12 cellular contexts compared by ENCODE assay signal in genomic region chr3:126342991-126343661, GRCh38. TPM values are rescaled to one million over a fixed set of nuclear protein-coding genes. Genes with fewer than 3 reads are reported as not detected.
DNase-seq lines count a peak whose midpoint lies in the region; ATAC-seq and TF ChIP-seq lines count a peak whose summit lies in the region.
"Had no signal": no experiment of that assay in that cellular context is flagged by ENCODE, and none has a peak within 500 bp of the region (broad histone marks: within the 10 kb centered on the region; RNA-seq: fewer than 3 reads in every experiment).

No MANE protein-coding gene starts in this region.

- no peak overlapping the region for H3K4me3 ChIP-seq in NT2/D1 (ENCODE audit: insufficient read length, low read depth)
- H3K4me3 ChIP-seq in fibroblast of villous mesenchyme (ENCODE audit: low read depth, low read length), result no peak overlapping the region
- no peak overlapping the region for H3K4me3 ChIP-seq in psoas muscle

- H3K27me3 ChIP-seq in NT2/D1 (ENCODE audit: insufficient read depth, insufficient read length) (no peaks in the 10 kb centered on the region), psoas muscle (ENCODE audit: insufficient read depth in 3 of 3, low read length in 2 of 3) (no peaks in the 10 kb centered on the region)

- no peak overlapping the region for H3K27ac ChIP-seq in psoas muscle

- H3K36me3 ChIP-seq in NT2/D1 (ENCODE audit: insufficient read depth, insufficient read length, low read length) (no peaks in the 10 kb centered on the region), psoas muscle (ENCODE audit: insufficient read depth in 1 of 2, low read depth in 1 of 2) (peaks cover 0 to 38% of the 10 kb centered on the region in 2 donors)

- WGBS in psoas muscle, 3 donors, result 71 to 74% (median 74%) methylated on average over 18 to 19 of the region's 20 CpGs

- no peaks in the 10 kb centered on the region for H3K9me3 ChIP-seq in NT2/D1 (ENCODE audit: insufficient read depth, low read length)
- H3K9me3 ChIP-seq in psoas muscle, result no peaks in the 10 kb centered on the region

- DNase-seq in ELR (ENCODE audit: low read depth) (peak; percentile 42), NT2/D1 (ENCODE audit: low read depth, low spot score) (peak; percentile 43), fibroblast of villous mesenchyme (ENCODE audit: low read depth) (peak; percentile 27), psoas muscle (peak; percentile 19 to 52), NCI-H69 (lab: John Stamatoyannopoulos, UW) (no peak), NCI-H2081 treated with DMSO at 0.1 percent for 48 hours (lab: John Stamatoyannopoulos, UW) (no peak)
- no peak for DNase-seq in NK-92 treated with Interleukin-12 subunit alpha and Interleukin-12 subunit beta, amount 100 ng/mL, for 24 hours (lab: John Stamatoyannopoulos, UW)
- no peak for DNase-seq in activated CD4-positive, CD25-positive, alpha-beta regulatory T cell (lab: John Stamatoyannopoulos, UW)
- DNase-seq: NCI-H2081 had no signal

- TF ChIP-seq CTCF in fibroblast of villous mesenchyme (IDR thresholded peaks at IDR 0.05; ENCODE audit: insufficient read depth, low read depth, low read length), result no peak
- TF ChIP-seq CTCF in psoas muscle (IDR thresholded peaks at IDR 0.05), result no peak

- H3K4me1 ChIP-seq in NT2/D1 (ENCODE audit: insufficient read depth, insufficient read length) (peaks cover 5% of the 10 kb centered on the region), psoas muscle (peaks cover 13% of the 10 kb centered on the region)

- intact Hi-C loops in psoas muscle (cut with DNase I), result loop anchor here in 1 of 2 donors (5.0 kb wide), 1 partner anchor 36 kb away; no protein-coding TSS in a partner anchor

- peak in 1 of 4 donors; percentile 4 for ATAC-seq in psoas muscle
- ATAC-seq: activated naive CD4-positive, alpha-beta T cell treated with anti-CD3 and anti-CD28 coated beads, Interleukin-2, amount 50 U/mL, for 72 hours; T-helper 17 cell had no signal

- H3K9ac ChIP-seq in NT2/D1 (ENCODE audit: insufficient read length, low read depth), result no peak overlapping the region

RNA-seq across cellular contexts. Expression of gene KLF15, which starts 14.1 kb away (rescaled TPM):
- total RNA-seq in fibroblast of villous mesenchyme (0.32 and 0.43 TPM in 2 replicates), psoas muscle (10 to 100 TPM; 13.2 to 64.0 (median 33.0) TPM)
- polyA plus RNA-seq in psoas muscle, result 10 to 100 TPM; 13.4 to 77.6 (median 44.0) TPM

RNA-seq across cellular contexts. Expression of gene CFAP100, which starts 51.6 kb away (rescaled TPM):
- total RNA-seq in fibroblast of villous mesenchyme, result not detected in 2 replicates
- total RNA-seq in psoas muscle, result not detected
- not detected for polyA plus RNA-seq in psoas muscle
- total RNA-seq: activated naive CD4-positive, alpha-beta T cell treated with anti-CD3 and anti-CD28 coated beads, Interleukin-2, amount 50 U/mL, for 72 hours; T-helper 17 cell had no signal
- polyA plus RNA-seq: esophagus had no signal

Comparison
In these comparisons a context has a peak if more than half of its experiments do, and no peak if none do; other contexts are left out.
1. DNase-seq: peak in ELR (single experiment), NT2/D1 (single experiment), fibroblast of villous mesenchyme (single experiment) and psoas muscle (2 of 2); none in NK-92 treated with Interleukin-12 subunit alpha and Interleukin-12 subunit beta, amount 100 ng/mL, for 24 hours (single experiment), NCI-H69 (single experiment), activated CD4-positive, CD25-positive, alpha-beta regulatory T cell (0 of 4) and NCI-H2081 treated with DMSO at 0.1 percent for 48 hours (single experiment).